In genomic region chr2:162318280-162319222, GRCh38 we compare ENCODE assay signal across 8 cellular contexts. TPM values are rescaled to one million over a fixed set of nuclear protein-coding genes. Genes with fewer than 3 reads are reported as not detected.
DNase-seq lines count a peak whose midpoint lies in the region; FAIRE-seq and TF ChIP-seq lines count a peak whose summit lies in the region.

IFIH1 (minus strand) TSS chr2:162318684; CDS start chr2:162318307, 377 bp downstream.

- FAIRE-seq in RCC 7860 (lab: Jason Lieb, UNC): peak; percentile 81

- peak within 1 kb of the TSS; percentile 75 to 97 (median 92) for H3K4me3 ChIP-seq in esophagus muscularis mucosa
- peak within 1 kb of the TSS; percentile 75 to 95 for H3K4me3 ChIP-seq in muscle layer of duodenum (ENCODE audit: low read depth in 1 of 2, low read length in 2 of 2)

- H3K4me1 Mint-ChIP-seq in Calu3 (ENCODE audit: low read depth, unreplicated experiment): peaks cover 44% of the 10 kb centered on the region

- H3K9me3 Mint-ChIP-seq in Calu3 (ENCODE audit: low read depth, unreplicated experiment): no peaks in the 10 kb centered on the region

- H3K9me3 ChIP-seq in esophagus muscularis mucosa (no peaks in the 10 kb centered on the region), muscle layer of duodenum (ENCODE audit: control insufficient read depth in 1 of 2, low read length in 2 of 2) (no peaks in the 10 kb centered on the region)

- H3K4me1 ChIP-seq in esophagus muscularis mucosa (peaks cover 5 to 44% (median 40%) of the 10 kb centered on the region in 4 donors), muscle layer of duodenum (ENCODE audit: control insufficient read depth in 1 of 2, insufficient read depth in 2 of 2, low read length in 2 of 2) (peaks cover 0 to 7% of the 10 kb centered on the region in 2 donors)

- peak within 1 kb of the TSS; percentile 97 for H3K27ac Mint-ChIP-seq in Calu3 (ENCODE audit: unreplicated experiment)

- BruUV-seq in Calu3 (replicated peaks; lab: Mats Ljungman, UMichigan): no TSS peak

- TF ChIP-seq EP300 in esophagus muscularis mucosa (IDR thresholded peaks at IDR 0.05): no peak

- peaks cover 35% of the 10 kb centered on the region for H3K36me3 Mint-ChIP-seq in Calu3 (ENCODE audit: insufficient read depth, unreplicated experiment)

- no peak for TF ChIP-seq POLR2A in esophagus muscularis mucosa (IDR thresholded peaks at IDR 0.05; ENCODE audit: low read depth)

- intact Hi-C loops in Calu3 (cut with micrococcal nuclease; ENCODE audit: unreplicated experiment) (no loop called here), esophagus muscularis mucosa (cut with DNase I) (no loop called here)

- H3K27ac ChIP-seq in esophagus muscularis mucosa (replicated peaks in 1 of 4) (peak within 1 kb of the TSS; percentile 83 to 92 (median 90)), muscle layer of duodenum (ENCODE audit: low read length) (peak within 1 kb of the TSS; percentile 90)

- CTCF ChIA-PET in Calu3 (lab: Charles Lee): interaction anchor here (0.6 to 1.5 kb wide), 7 partner anchors 10 to 432 kb away, joined by 3 to 7 read pairs (median 3); partner anchors contain the start of gene GCA

- peak; percentile 87 for DNase-seq in Calu3
- peak; percentile 92 for DNase-seq in GM20000 (ENCODE audit: low spot score)
- DNase-seq in HS-5 (ENCODE audit: low read depth): peak; percentile 77
- peak; percentile 83 for DNase-seq in RCC 7860 (ENCODE audit: low spot score)
- peak; percentile 82 to 84 for DNase-seq in activated T-cell treated with anti-CD3 and anti-CD28 coated beads, Interleukin-2, amount 50 U/mL, for 48 hours
- DNase-seq in esophagus muscularis mucosa (ENCODE audit: extremely low spot score): peak; percentile 95
- peak; percentile 33 to 70 for DNase-seq in stimulated activated CD8-positive, alpha-beta memory T cell treated with anti-CD3 and anti-CD28 coated beads, Interleukin-7, amount 100 ng/mL, for 48 hours (ENCODE audit: extremely low read depth in 1 of 2, low read depth in 1 of 2)

- no peaks in the 10 kb centered on the region for H3K27me3 Mint-ChIP-seq in Calu3 (ENCODE audit: unreplicated experiment)

- peak; percentile 12 for TF ChIP-seq CTCF in Calu3 (IDR thresholded peaks at IDR 0.05; ENCODE audit: unreplicated experiment)
- peak; percentile 6 for TF ChIP-seq CTCF in GM20000 (IDR thresholded peaks at IDR 0.05; ENCODE audit: extremely low read depth, missing control alignments)
- peak in 2 of 3 experiments; percentile 38 to 41 for TF ChIP-seq CTCF in esophagus muscularis mucosa (IDR thresholded peaks at IDR 0.05)

- peak within 1 kb of the TSS; percentile 82 for H3K4me3 Mint-ChIP-seq in Calu3 (ENCODE audit: low read depth, unreplicated experiment)

- no peaks in the 10 kb centered on the region for H3K36me3 ChIP-seq in esophagus muscularis mucosa
- H3K36me3 ChIP-seq in muscle layer of duodenum (ENCODE audit: control insufficient read depth in 1 of 2, insufficient read depth in 2 of 2, low read length in 2 of 2): no peaks in the 10 kb centered on the region

- H3K27me3 ChIP-seq in esophagus muscularis mucosa: no peaks in the 10 kb centered on the region
- no peaks in the 10 kb centered on the region for H3K27me3 ChIP-seq in muscle layer of duodenum (ENCODE audit: low read depth, low read length)

- under 1% methylated on average over 20 of the region's 47 CpGs for WGBS in esophagus muscularis mucosa

RNA-seq across cellular contexts. Expression of gene IFIH1, which starts in this region (rescaled TPM):
- total RNA-seq in Calu3 (2022): 63.7 and 126 TPM in 2 replicates
- 10 to 100 TPM in 2 of 4 donors, 1 to 10 TPM in 2; 8.6 to 12.9 (median 10.6) TPM for total RNA-seq in esophagus muscularis mucosa

Comparison
In these comparisons a context has a peak if more than half of its experiments do, and no peak if none do; other contexts are left out.
1. Peak in every context shown above with its lines: DNase-seq, H3K4me3 ChIP-seq and H3K27ac ChIP-seq.